8 cellular contexts compared by ENCODE assay signal in the genomic region with DNA sequence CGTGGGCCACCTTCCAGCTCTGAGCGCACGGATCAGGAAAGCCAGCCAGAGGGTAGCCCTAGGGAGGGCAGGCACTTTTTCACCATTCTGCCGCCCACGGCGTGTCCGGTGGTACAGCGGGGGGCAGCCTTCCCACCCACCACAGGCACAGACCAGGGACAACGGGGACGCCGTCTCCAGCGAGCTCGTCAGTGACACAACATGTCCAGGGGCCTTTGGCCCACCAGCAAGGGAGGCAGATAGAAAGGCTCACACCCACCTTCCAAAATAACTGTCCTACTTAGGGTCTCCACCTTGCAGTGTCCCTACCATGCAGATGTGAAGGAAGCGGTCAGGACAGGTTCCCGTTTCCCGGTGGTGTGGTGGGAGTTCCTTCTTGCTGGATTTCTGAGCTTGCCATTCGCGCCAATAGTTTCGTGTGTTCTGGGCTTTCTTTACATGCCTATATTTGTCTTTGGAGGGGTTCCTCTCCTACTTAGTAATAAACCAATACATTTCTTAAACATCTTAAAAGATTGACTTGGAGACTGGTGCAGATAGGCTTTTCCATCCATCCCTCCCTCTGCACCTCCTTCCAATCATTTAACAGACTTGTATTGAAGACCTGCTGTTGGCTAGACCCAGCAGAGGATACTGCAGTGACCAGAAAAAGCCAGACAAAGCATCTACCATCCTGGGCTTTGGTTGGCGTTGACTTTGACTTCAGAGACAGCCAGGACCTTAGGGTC. TPM values are rescaled to one million over a fixed set of nuclear protein-coding genes. Genes with fewer than 3 reads are reported as not detected.
A peak's percentile ranks its signal among the peaks of the same experiment; 100 is the strongest.
DNase-seq lines count a peak whose midpoint lies in the region; ATAC-seq and TF ChIP-seq lines count a peak whose summit lies in the region.

No MANE protein-coding gene starts in this region.

- H3K9me2 ChIP-seq in OCI-LY7 (ENCODE audit: insufficient read depth, low read length) (no peaks in the 10 kb centered on the region), neural cell (ENCODE audit: insufficient read depth, low read length) (no peaks in the 10 kb centered on the region)

- DNase-seq in OCI-LY7 (ENCODE audit: low spot score) (no peak), endodermal cell (peak; percentile 57), hypothalamus (lab: John Stamatoyannopoulos, UW) (no peak), mucosa of gallbladder (ENCODE audit: low spot score) (no peak), KG1 (lab: John Stamatoyannopoulos, UW) (no peak)

- CTCF ChIA-PET in OCI-LY7 (lab: Charles Lee; ENCODE audit: unreplicated experiment): no interaction called here

- peaks cover 27% of the 10 kb centered on the region for H3K36me3 Mint-ChIP-seq in endodermal cell (ENCODE audit: low read depth)

- no peak for TF ChIP-seq CTCF in OCI-LY7 (conservative IDR thresholded peaks at IDR 0.05; ENCODE audit: low read length)
- TF ChIP-seq CTCF in endodermal cell (conservative IDR thresholded peaks at IDR 0.05): no peak
- TF ChIP-seq CTCF in neural cell (IDR thresholded peaks at IDR 0.05; ENCODE audit: poor library complexity, severe bottlenecking): no peak

- H3K9me3 ChIP-seq in OCI-LY7 (ENCODE audit: low read length) (no peaks in the 10 kb centered on the region), endodermal cell (ENCODE audit: control insufficient read depth, low read length) (peaks cover 16% of the 10 kb centered on the region), neural cell (ENCODE audit: low read length) (no peaks in the 10 kb centered on the region)

- no peak for TF ChIP-seq EP300 in neural cell (conservative IDR thresholded peaks at IDR 0.05; ENCODE audit: poor library complexity, severe bottlenecking)

- peak; percentile 4 for ATAC-seq in GM21515 (IDR thresholded peaks at IDR 0.05; ENCODE audit: unreplicated experiment)

- H3K9ac ChIP-seq in endodermal cell (ENCODE audit: extremely low read depth, low read length, poor library complexity, severe bottlenecking) (peak overlapping the region; percentile 77), neural cell (ENCODE audit: low read length) (peak overlapping the region; percentile 85)

- TF ChIP-seq RAD21 in neural cell (conservative IDR thresholded peaks at IDR 0.05): no peak

- peak overlapping the region; percentile 93 for H3K4me3 Mint-ChIP-seq in endodermal cell

- H3K79me2 ChIP-seq in ACC112 (ENCODE audit: control insufficient read depth, insufficient read depth, low read length, unreplicated experiment): peaks cover 55% of the 10 kb centered on the region
- H3K79me2 ChIP-seq in OCI-LY7 (ENCODE audit: insufficient read depth, low read depth, low read length): peaks cover 51% of the 10 kb centered on the region
- peaks cover 45% of the 10 kb centered on the region for H3K79me2 ChIP-seq in neural cell (replicated peaks; ENCODE audit: insufficient read depth, low read length)

- H2AFZ ChIP-seq in ACC112 (ENCODE audit: low read length, unreplicated experiment) (peak overlapping the region; percentile 8), OCI-LY7 (ENCODE audit: low read length) (peak overlapping the region; percentile 86), neural cell (ENCODE audit: low read depth, low read length) (peak overlapping the region; percentile 56)

- peaks cover 21% of the 10 kb centered on the region for H3K36me3 ChIP-seq in ACC112 (ENCODE audit: insufficient read depth, low read length)
- H3K36me3 ChIP-seq in OCI-LY7 (ENCODE audit: insufficient read depth, low read length): peaks cover 25% of the 10 kb centered on the region
- peaks cover 24% of the 10 kb centered on the region for H3K36me3 ChIP-seq in endodermal cell (ENCODE audit: control insufficient read depth, insufficient read depth, low read length)
- peaks cover 6% of the 10 kb centered on the region for H3K36me3 ChIP-seq in neural cell (ENCODE audit: insufficient read depth, low read length)

- H3K27ac ChIP-seq in ACC112 (ENCODE audit: low read depth, low read length) (peak overlapping the region; percentile 97), OCI-LY7 (ENCODE audit: low read depth, low read length, poor library complexity, severe bottlenecking) (peak overlapping the region; percentile 70), endodermal cell (ENCODE audit: low read depth, low read length) (peak overlapping the region; percentile 91), neural cell (ENCODE audit: low read length) (peak overlapping the region; percentile 57)

- H3K9me3 Mint-ChIP-seq in endodermal cell: peaks cover 6% of the 10 kb centered on the region

- H3K4me1 ChIP-seq in ACC112 (ENCODE audit: control insufficient read depth, insufficient read depth, low read length, unreplicated experiment): peaks cover 53% of the 10 kb centered on the region
- peaks cover 21% of the 10 kb centered on the region for H3K4me1 ChIP-seq in OCI-LY7 (ENCODE audit: insufficient read depth, low read length, poor library complexity, severe bottlenecking)
- no peaks in the 10 kb centered on the region for H3K4me1 ChIP-seq in endodermal cell (ENCODE audit: control insufficient read depth, insufficient read depth, low read length)

- no peaks in the 10 kb centered on the region for H3K27me3 Mint-ChIP-seq in endodermal cell (ENCODE audit: insufficient read depth)

- intact Hi-C loops in OCI-LY7 (cut with micrococcal nuclease; ENCODE audit: unreplicated experiment): loop anchor here (2.0 to 5.0 kb wide), 2 partner anchors 139 to 185 kb away; a partner anchor contains a TSS

- H3K4me2 ChIP-seq in OCI-LY7 (ENCODE audit: low read length): peak overlapping the region; percentile 83
- H3K4me2 ChIP-seq in neural cell (ENCODE audit: low read length): peak overlapping the region; percentile 86

- H3K27ac Mint-ChIP-seq in endodermal cell: peak overlapping the region; percentile 87

- TSS peak; percentile 49 for BruUV-seq in OCI-LY7 (replicated peaks; lab: Mats Ljungman, UMichigan)

- POLR2A ChIA-PET in OCI-LY7 (lab: Charles Lee): interaction anchor here (0.7 to 1.0 kb wide), 2 partner anchors 15 to 1343 kb away, joined by 3 read pairs; no protein-coding TSS in a partner anchor

- no peaks in the 10 kb centered on the region for H3F3A ChIP-seq in neural cell (ENCODE audit: insufficient read depth, low read length, poor library complexity, severe bottlenecking)

- H3K4me1 Mint-ChIP-seq in endodermal cell: peaks cover 12% of the 10 kb centered on the region

- H3K4me3 ChIP-seq in ACC112 (ENCODE audit: low read depth, low read length): peak overlapping the region; percentile 89
- H3K4me3 ChIP-seq in OCI-LY7 (ENCODE audit: low read depth, low read length, poor library complexity, severe bottlenecking): peak overlapping the region; percentile 94
- peak overlapping the region; percentile 99 for H3K4me3 ChIP-seq in endodermal cell (ENCODE audit: low read length)
- peak overlapping the region; percentile 92 for H3K4me3 ChIP-seq in neural cell (ENCODE audit: low read length)

- H4K20me1 ChIP-seq in OCI-LY7 (ENCODE audit: insufficient read depth, low read length) (no peaks in the 10 kb centered on the region), neural cell (ENCODE audit: insufficient read depth) (no peaks in the 10 kb centered on the region)

- no peaks in the 10 kb centered on the region for H3K27me3 ChIP-seq in ACC112 (ENCODE audit: insufficient read depth, low read length)
- no peaks in the 10 kb centered on the region for H3K27me3 ChIP-seq in endodermal cell (ENCODE audit: control insufficient read depth, insufficient read depth, low read length, poor library complexity, severe bottlenecking)
- no peaks in the 10 kb centered on the region for H3K27me3 ChIP-seq in neural cell (ENCODE audit: insufficient read depth, low read depth, low read length)

- WGBS in endodermal cell (ENCODE audit: insufficient coverage in 1 of 2, insufficient read length in 1 of 2), 2 experiments: 11 to 16% methylated on average over 10 to 20 of the region's 20 CpGs

TF ChIP-seq in neural cell, 6 proteins besides CTCF, POLR2A, EP300 and RAD21:
- TF ChIP-seq TAF1 (IDR thresholded peaks at IDR 0.05; ENCODE audit: low read depth): no peak
- TF ChIP-seq MXI1 (conservative IDR thresholded peaks at IDR 0.05; ENCODE audit: poor library complexity, severe bottlenecking): no peak
- TF ChIP-seq POLR2AphosphoS5 (IDR thresholded peaks at IDR 0.05): no peak
- no peak for TF ChIP-seq EZH2 (IDR thresholded peaks at IDR 0.05; ENCODE audit: borderline replicate concordance, insufficient read depth, low read length, poor library complexity, severe bottlenecking)
- TF ChIP-seq, protein P1, sequence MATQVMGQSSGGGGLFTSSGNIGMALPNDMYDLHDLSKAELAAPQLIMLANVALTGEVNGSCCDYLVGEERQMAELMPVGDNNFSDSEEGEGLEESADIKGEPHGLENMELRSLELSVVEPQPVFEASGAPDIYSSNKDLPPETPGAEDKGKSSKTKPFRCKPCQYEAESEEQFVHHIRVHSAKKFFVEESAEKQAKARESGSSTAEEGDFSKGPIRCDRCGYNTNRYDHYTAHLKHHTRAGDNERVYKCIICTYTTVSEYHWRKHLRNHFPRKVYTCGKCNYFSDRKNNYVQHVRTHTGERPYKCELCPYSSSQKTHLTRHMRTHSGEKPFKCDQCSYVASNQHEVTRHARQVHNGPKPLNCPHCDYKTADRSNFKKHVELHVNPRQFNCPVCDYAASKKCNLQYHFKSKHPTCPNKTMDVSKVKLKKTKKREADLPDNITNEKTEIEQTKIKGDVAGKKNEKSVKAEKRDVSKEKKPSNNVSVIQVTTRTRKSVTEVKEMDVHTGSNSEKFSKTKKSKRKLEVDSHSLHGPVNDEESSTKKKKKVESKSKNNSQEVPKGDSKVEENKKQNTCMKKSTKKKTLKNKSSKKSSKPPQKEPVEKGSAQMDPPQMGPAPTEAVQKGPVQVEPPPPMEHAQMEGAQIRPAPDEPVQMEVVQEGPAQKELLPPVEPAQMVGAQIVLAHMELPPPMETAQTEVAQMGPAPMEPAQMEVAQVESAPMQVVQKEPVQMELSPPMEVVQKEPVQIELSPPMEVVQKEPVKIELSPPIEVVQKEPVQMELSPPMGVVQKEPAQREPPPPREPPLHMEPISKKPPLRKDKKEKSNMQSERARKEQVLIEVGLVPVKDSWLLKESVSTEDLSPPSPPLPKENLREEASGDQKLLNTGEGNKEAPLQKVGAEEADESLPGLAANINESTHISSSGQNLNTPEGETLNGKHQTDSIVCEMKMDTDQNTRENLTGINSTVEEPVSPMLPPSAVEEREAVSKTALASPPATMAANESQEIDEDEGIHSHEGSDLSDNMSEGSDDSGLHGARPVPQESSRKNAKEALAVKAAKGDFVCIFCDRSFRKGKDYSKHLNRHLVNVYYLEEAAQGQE (IDR thresholded peaks at IDR 0.05; ENCODE audit: borderline replicate concordance): no peak
- TF ChIP-seq SMC3 (conservative IDR thresholded peaks at IDR 0.05; ENCODE audit: poor library complexity): no peak
TF ChIP-seq in neural cell: peak in this region for 0.

RNA-seq across cellular contexts. Expression of a gene that starts 0.9 kb away (rescaled TPM):
- total RNA-seq in OCI-LY7 (2014; rRNA removed; shearing (Covaris generic)): 18.0 and 19.4 TPM in 2 replicates
- 37.7 and 49.6 TPM in 2 replicates for total RNA-seq in OCI-LY7 (2022)
- total RNA-seq in endodermal cell: 10 to 100 TPM; 39.0 to 39.6 TPM
- 23.2 TPM for polyA plus RNA-seq in endodermal cell (2013, experiment 1 of 2)
- polyA plus RNA-seq in endodermal cell (2013, experiment 2 of 2): 22.2 TPM
- polyA plus RNA-seq in neural cell: 13.7 and 18.7 TPM in 2 replicates
- polyA minus RNA-seq in neural cell: 22.2 and 23.4 TPM in 2 replicates
- 24.9 TPM for total RNA-seq in mucosa of gallbladder

Comparison
In these comparisons a context has a peak if more than half of its experiments do, and no peak if none do; other contexts are left out.
1. H2AFZ ChIP-seq: peak in every context shown above with its lines; median percentile 86 in OCI-LY7; 56 in neural cell; 8 in ACC112.